ENCODE assay signal across 8 cellular contexts in the genomic region with DNA sequence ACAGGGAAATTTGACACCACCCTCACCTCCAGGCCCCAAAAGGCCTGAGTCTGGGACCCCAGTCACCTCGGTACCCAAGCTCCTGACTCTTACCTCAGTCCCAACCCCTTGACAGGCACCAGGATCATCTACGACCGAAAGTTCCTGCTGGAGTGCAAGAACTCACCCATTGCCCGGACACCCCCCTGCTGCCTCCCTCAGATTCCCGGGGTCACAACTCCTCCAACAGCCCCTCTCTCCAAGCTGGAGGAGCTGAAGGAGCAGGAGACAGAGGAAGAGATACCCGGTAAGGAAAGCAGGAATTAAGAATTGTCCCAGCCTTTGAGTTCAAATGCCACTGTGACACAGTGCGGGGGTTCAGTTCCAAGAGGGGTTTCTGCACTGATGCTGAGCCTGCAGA. TPM values are rescaled to one million over a fixed set of nuclear protein-coding genes. Genes with fewer than 3 reads are reported as not detected.
A peak's percentile ranks its signal among the peaks of the same experiment; 100 is the strongest.
DNase-seq lines count a peak whose midpoint lies in the region; ATAC-seq, FAIRE-seq and TF ChIP-seq lines count a peak whose summit lies in the region.

No MANE protein-coding gene starts in this region.

- FAIRE-seq in GM12891 (lab: Jason Lieb, UNC): no peak

- intact Hi-C loops in CD8-positive, alpha-beta T cell (cut with DNase I, micrococcal nuclease): loop anchor here in 1 of 2 experiments (1.0 to 5.0 kb wide), 2 partner anchors 87 to 154 kb away; partner anchors contain the start of gene ZMAT2
- intact Hi-C loops in Panc1 (cut with micrococcal nuclease; ENCODE audit: unreplicated experiment): no loop called here
- intact Hi-C loops in prostate gland (cut with DNase I): loop anchor here (5.0 kb wide), 1 partner anchor 89 kb away; the partner anchor contains the start of gene TMCO6

- in situ Hi-C loops in Panc1 (cut with HindIII; ENCODE audit: low pct_unique_long_range_greater_than_20kb, low sequenced_read_pairs): no loop called here

- no peaks in the 10 kb centered on the region for H3K27me3 Mint-ChIP-seq in CD8-positive, alpha-beta T cell (ENCODE audit: low read depth)

- no peaks in the 10 kb centered on the region for H3K27me3 ChIP-seq in CD8-positive, alpha-beta T cell (ENCODE audit: insufficient read depth, low read length)
- H3K27me3 ChIP-seq in Panc1 (ENCODE audit: control insufficient read depth, insufficient read depth, low read length) (no peaks in the 10 kb centered on the region), esophagus (ENCODE audit: control insufficient read depth in 1 of 2, insufficient read depth in 2 of 2, low read length in 2 of 2) (no peaks in the 10 kb centered on the region), prostate gland (replicated peaks; ENCODE audit: insufficient read depth) (no peaks in the 10 kb centered on the region)

- H3K27ac ChIP-seq in CD8-positive, alpha-beta T cell (ENCODE audit: low read depth, low read length): peak overlapping the region; percentile 96
- peak overlapping the region; percentile 76 for H3K27ac ChIP-seq in Panc1 (ENCODE audit: low read length)
- peak overlapping the region; percentile 99 to 100 for H3K27ac ChIP-seq in esophagus (ENCODE audit: low read depth in 2 of 2, low read length in 1 of 2)
- peak overlapping the region; percentile 94 to 97 for H3K27ac ChIP-seq in prostate gland

- H3K9me3 Mint-ChIP-seq in CD8-positive, alpha-beta T cell: no peaks in the 10 kb centered on the region

- DNase-seq in CD8-positive, alpha-beta T cell: no peak
- no peak for DNase-seq in Panc1 (ENCODE audit: low read depth, low spot score)
- peak; percentile 4 for DNase-seq in prostate gland (ENCODE audit: low spot score)
- DNase-seq in effector CD4-positive, alpha-beta T cell: no peak
- DNase-seq in NAMALWA (ENCODE audit: low spot score): no peak
- DNase-seq in GM12891 (ENCODE audit: insufficient read length, low spot score): no peak
- DNase-seq in NCI-H2196 treated with DMSO at 0.1 percent for 48 hours (lab: John Stamatoyannopoulos, UW; ENCODE audit: unreplicated experiment): no peak

- H3K4me1 Mint-ChIP-seq in CD8-positive, alpha-beta T cell (ENCODE audit: low read depth): peaks cover 42% of the 10 kb centered on the region

- peak overlapping the region; percentile 98 for H3K27ac Mint-ChIP-seq in CD8-positive, alpha-beta T cell

- no peak for TF ChIP-seq POLR2A in prostate gland (IDR thresholded peaks at IDR 0.05)
- TF ChIP-seq POLR2A in GM12891 (IDR thresholded peaks at IDR 0.05; ENCODE audit: low read depth, low read length): no peak

- H3K36me3 Mint-ChIP-seq in CD8-positive, alpha-beta T cell: peaks cover 47% of the 10 kb centered on the region

- 88 to 89% methylated on average over 7 of the region's 7 CpGs for WGBS in esophagus, 2 donors
- WGBS in prostate gland: 86% methylated on average over 7 of the region's 7 CpGs

- CTCF ChIA-PET in CD8-positive, alpha-beta T cell (lab: Charles Lee): interaction anchor here (1.3 to 3.9 kb wide), 6 partner anchors 9 to 99 kb away, joined by 3 to 16 read pairs (median 10); partner anchors contain the start of genes CD14, IK, NDUFA2 and SRA1
- CTCF ChIA-PET in Panc1 (lab: Charles Lee): no interaction called here

- POLR2A ChIA-PET in CD8-positive, alpha-beta T cell (lab: Charles Lee): interaction anchor here (1.8 to 4.4 kb wide), 5 partner anchors 10 to 147 kb away, joined by 6 to 42 read pairs (median 23); partner anchors contain the start of genes ANKHD1, HARS1, HARS2 and IK
- POLR2A ChIA-PET in Panc1 (lab: Charles Lee): interaction anchor here (1.1 kb wide), 1 partner anchor 8 kb away, joined by 6 read pairs; no protein-coding TSS in a partner anchor

- H3K4me1 ChIP-seq in CD8-positive, alpha-beta T cell (ENCODE audit: insufficient read depth, low read length): peaks cover 21% of the 10 kb centered on the region
- H3K4me1 ChIP-seq in Panc1 (ENCODE audit: control insufficient read depth, insufficient read depth, low read length) (peaks cover 34% of the 10 kb centered on the region), esophagus (ENCODE audit: control insufficient read depth in 2 of 2, insufficient read depth in 2 of 2, low read length in 1 of 2) (peaks cover 12 to 16% of the 10 kb centered on the region in 2 donors), prostate gland (replicated peaks) (peaks cover 21% of the 10 kb centered on the region)

- no peaks in the 10 kb centered on the region for H3K9me3 ChIP-seq in CD8-positive, alpha-beta T cell (ENCODE audit: low read length)
- no peaks in the 10 kb centered on the region for H3K9me3 ChIP-seq in Panc1 (ENCODE audit: control insufficient read depth, insufficient read depth, low read depth, low read length)
- H3K9me3 ChIP-seq in esophagus (ENCODE audit: control insufficient read depth in 2 of 2, insufficient read depth in 1 of 2, low read depth in 1 of 2, low read length in 1 of 2): no peaks in the 10 kb centered on the region
- no peaks in the 10 kb centered on the region for H3K9me3 ChIP-seq in prostate gland

- peak overlapping the region; percentile 53 for H3K4me3 Mint-ChIP-seq in CD8-positive, alpha-beta T cell

- no peak for ATAC-seq in CD8-positive, alpha-beta T cell
- no peak for ATAC-seq in Panc1

- BruUV-seq in Panc1 (replicated peaks; lab: Mats Ljungman, UMichigan): no TSS peak

- no peak overlapping the region for H3K4me3 ChIP-seq in CD8-positive, alpha-beta T cell (ENCODE audit: low read depth, low read length)
- H3K4me3 ChIP-seq in Panc1 (ENCODE audit: low read depth in 2 of 2, low read length in 2 of 2): no peak overlapping the region; a peak in 1 of 4 replicates
- H3K4me3 ChIP-seq in esophagus (ENCODE audit: low read depth in 1 of 2, low read length in 2 of 2): no peak overlapping the region
- no peak overlapping the region for H3K4me3 ChIP-seq in prostate gland

- peaks cover 14% of the 10 kb centered on the region for H3K36me3 ChIP-seq in CD8-positive, alpha-beta T cell (ENCODE audit: insufficient read depth, low read length)
- peaks cover 10% of the 10 kb centered on the region; the same call in 1 of the 2 replicates for H3K36me3 ChIP-seq in Panc1 (ENCODE audit: control insufficient read depth, insufficient read depth, low read length)
- H3K36me3 ChIP-seq in esophagus (ENCODE audit: control insufficient read depth in 2 of 2, insufficient read depth in 2 of 2, low read length in 1 of 2): peaks cover 11 to 14% of the 10 kb centered on the region in 2 donors
- H3K36me3 ChIP-seq in prostate gland: peaks cover 0 to 5% of the 10 kb centered on the region in 2 donors

- no peak for TF ChIP-seq CTCF in CD8-positive, alpha-beta T cell (IDR thresholded peaks at IDR 0.05)
- TF ChIP-seq CTCF in Panc1 (IDR thresholded peaks at IDR 0.05) (no peak), prostate gland (IDR thresholded peaks at IDR 0.05) (no peak)

TF ChIP-seq in GM12891, 5 proteins besides CTCF, POLR2A, EP300 and RAD21:
- TF ChIP-seq PAX5 (IDR thresholded peaks at IDR 0.05; ENCODE audit: insufficient read depth, low read length, severe bottlenecking) (no peak), TAF1 (IDR thresholded peaks at IDR 0.05; ENCODE audit: low read depth, low read length) (no peak)

RNA-seq across cellular contexts. Expression of gene EIF4EBP3, which starts 1.3 kb away (rescaled TPM):
- total RNA-seq in CD8-positive, alpha-beta T cell: 10 to 100 TPM; 10.6 to 13.7 TPM
- total RNA-seq in Panc1 (2021; ENCODE audit: unreplicated experiment) (8.6 TPM), prostate gland (10 to 100 TPM; 28.3 to 41.4 TPM)
- polyA plus RNA-seq in Panc1 (2012; ENCODE audit: insufficient read length): 11.1 TPM
- polyA plus RNA-seq in esophagus: 10 to 100 TPM; 27.6 to 38.2 TPM
- polyA plus RNA-seq in GM12891 (2012; ENCODE audit: low read depth, missing spikeins): 10.9 TPM

RNA-seq across cellular contexts. Expression of gene SRA1, which starts 8.5 kb away (rescaled TPM):
- 10 to 100 TPM; 33.7 to 37.2 TPM for total RNA-seq in CD8-positive, alpha-beta T cell
- 52.0 TPM for total RNA-seq in Panc1 (2021; ENCODE audit: unreplicated experiment)
- polyA plus RNA-seq in Panc1 (2012; ENCODE audit: insufficient read length): 74.7 TPM
- 10 to 100 TPM; 23.1 to 23.7 TPM for polyA plus RNA-seq in esophagus
- total RNA-seq in prostate gland: 10 to 100 TPM; 31.6 to 33.6 TPM
- polyA plus RNA-seq in GM12891 (2012; ENCODE audit: low read depth, missing spikeins): 49.6 TPM

RNA-seq across cellular contexts. Expression of gene APBB3, which starts 15.6 kb away (rescaled TPM):
- total RNA-seq in CD8-positive, alpha-beta T cell: 10 to 100 TPM; 51.0 to 51.7 TPM
- total RNA-seq in Panc1 (2021; ENCODE audit: unreplicated experiment) (28.6 TPM), prostate gland (10 to 100 TPM; 23.7 to 70.7 TPM)
- 23.2 TPM for polyA plus RNA-seq in Panc1 (2012; ENCODE audit: insufficient read length)
- polyA plus RNA-seq in esophagus: 10 to 100 TPM; 10.9 to 20.7 TPM
- polyA plus RNA-seq in GM12891 (2012; ENCODE audit: low read depth, missing spikeins): 16.6 TPM

RNA-seq across cellular contexts. Expression of gene SLC35A4, which starts 15.8 kb away (rescaled TPM):
- total RNA-seq in CD8-positive, alpha-beta T cell: 10 to 100 TPM; 14.8 to 19.4 TPM
- total RNA-seq in Panc1 (2021; ENCODE audit: unreplicated experiment): 96.7 TPM
- polyA plus RNA-seq in Panc1 (2012; ENCODE audit: insufficient read length): 96.7 TPM
- 10 to 100 TPM; 26.2 to 42.3 TPM for polyA plus RNA-seq in esophagus
- total RNA-seq in prostate gland: 100 to 1,000 TPM in 1 of 2 donors, 10 to 100 TPM in 1; 61.8 to 107 TPM
- polyA plus RNA-seq in GM12891 (2012; ENCODE audit: low read depth, missing spikeins): 102 TPM
